8 cellular contexts compared by ENCODE assay signal in genomic region chr3:155805204-155805801, GRCh38. TPM values are rescaled to one million over a fixed set of nuclear protein-coding genes. Genes with fewer than 3 reads are reported as not detected.
DNase-seq lines count a peak whose midpoint lies in the region; ATAC-seq, FAIRE-seq and TF ChIP-seq lines count a peak whose summit lies in the region.

No MANE protein-coding gene starts in this region.

- no peak for FAIRE-seq in bronchial epithelial cell (lab: Jason Lieb, UNC)

- no peak overlapping the region for H3K27ac ChIP-seq in OCI-LY7 (ENCODE audit: low read depth, low read length, poor library complexity, severe bottlenecking)

- TF ChIP-seq POLR2A in lower leg skin (IDR thresholded peaks at IDR 0.05), result no peak

- H4K20me1 ChIP-seq in OCI-LY7 (ENCODE audit: insufficient read depth, low read length), result no peaks in the 10 kb centered on the region

- H3K79me2 ChIP-seq in OCI-LY7 (ENCODE audit: insufficient read depth, low read depth, low read length), result no peaks in the 10 kb centered on the region

- H3K36me3 ChIP-seq in OCI-LY7 (ENCODE audit: insufficient read depth, low read length) (no peaks in the 10 kb centered on the region), bronchial epithelial cell (ENCODE audit: control insufficient read depth, insufficient read depth, low read length) (no peaks in the 10 kb centered on the region)

- POLR2A ChIA-PET in OCI-LY7 (lab: Charles Lee), result interaction anchor here (0.6 to 0.7 kb wide), 3 partner anchors 48 to 188 kb away, joined by 3 to 6 read pairs (median 4); partner anchors contain the start of gene SLC33A1

- H3K9me2 ChIP-seq in OCI-LY7 (ENCODE audit: insufficient read depth, low read length), result no peaks in the 10 kb centered on the region

- no TSS peak for BruUV-seq in OCI-LY7 (replicated peaks; lab: Mats Ljungman, UMichigan)

- H3K4me1 ChIP-seq in OCI-LY7 (ENCODE audit: insufficient read depth, low read length, poor library complexity, severe bottlenecking), result no peaks in the 10 kb centered on the region

- intact Hi-C loops in OCI-LY7 (cut with micrococcal nuclease; ENCODE audit: unreplicated experiment) (no loop called here), lower leg skin (cut with DNase I; ENCODE audit: low total_unique reads) (no loop called here)

- H3K9me3 ChIP-seq in OCI-LY7 (ENCODE audit: low read length), result no peaks in the 10 kb centered on the region

- DNase-seq in OCI-LY7 (ENCODE audit: low spot score) (no peak), bronchial epithelial cell (ENCODE audit: low read depth) (no peak), lower leg skin (ENCODE audit: low spot score in 2 of 2) (peak in 1 of 2 donors; percentile 16), cerebellar cortex (ENCODE audit: low spot score) (no peak), cerebellar nuclear complex (lab: John Stamatoyannopoulos, UW) (no peak)
- peak; percentile 2 to 34 for DNase-seq in stimulated activated CD8-positive, alpha-beta memory T cell treated with anti-CD3 and anti-CD28 coated beads, Interleukin-2, amount 100 ng/mL, for 48 hours (ENCODE audit: low read depth in 2 of 2)

- peak overlapping the region; percentile 67 for H3K4me3 ChIP-seq in GM08714 (ENCODE audit: low read length)
- H3K4me3 ChIP-seq in OCI-LY7 (ENCODE audit: low read depth, low read length, poor library complexity, severe bottlenecking), result peak overlapping the region; percentile 71
- H3K4me3 ChIP-seq in bronchial epithelial cell (ENCODE audit: low read depth, low read length), result peak overlapping the region; percentile 79
- peak overlapping the region; percentile 63 for H3K4me3 ChIP-seq in lower leg skin (ENCODE audit: low read depth, poor library complexity, severe bottlenecking)

- ATAC-seq in HG02840 (IDR thresholded peaks at IDR 0.05; ENCODE audit: low FRiP score, unreplicated experiment), result peak; percentile 42

- WGBS in lower leg skin, 2 donors, result 39 to 41% methylated on average over 14 to 15 of the region's 15 CpGs

- H3K27me3 ChIP-seq in bronchial epithelial cell (ENCODE audit: control insufficient read depth, insufficient read depth, low read length), result no peaks in the 10 kb centered on the region

- H2AFZ ChIP-seq in OCI-LY7 (ENCODE audit: low read length), result peak overlapping the region; percentile 75

- H3K4me2 ChIP-seq in OCI-LY7 (ENCODE audit: low read length), result peak overlapping the region; percentile 77

- TF ChIP-seq CTCF in OCI-LY7 (conservative IDR thresholded peaks at IDR 0.05; ENCODE audit: low read length), result no peak
- no peak for TF ChIP-seq CTCF in bronchial epithelial cell (IDR thresholded peaks at IDR 0.05; ENCODE audit: insufficient read depth, low read length, severe bottlenecking)
- no peak for TF ChIP-seq CTCF in lower leg skin (IDR thresholded peaks at IDR 0.05)

- CTCF ChIA-PET in OCI-LY7 (lab: Charles Lee; ENCODE audit: unreplicated experiment), result interaction anchor here (1.0 kb wide), 1 partner anchor 65 kb away, joined by 3 read pairs; no protein-coding TSS in a partner anchor

RNA-seq across cellular contexts. Expression of gene C3orf33, which starts 0.8 kb away (rescaled TPM):
- total RNA-seq in OCI-LY7 (2014; rRNA removed; shearing (Covaris generic)), result 0.38 and 0.49 TPM in 2 replicates
- 0.40 and 0.74 TPM in 2 replicates for total RNA-seq in OCI-LY7 (2022)
- 1.6 and 2.6 TPM in 2 replicates for total RNA-seq in bronchial epithelial cell
- 1 to 10 TPM in 3 of 4 donors, under 1 TPM in 1; 0.59 to 2.6 (median 2.0) TPM for total RNA-seq in lower leg skin

RNA-seq across cellular contexts. Expression of gene SLC33A1, which starts 48.9 kb away (rescaled TPM):
- 20.9 and 21.9 TPM in 2 replicates for total RNA-seq in OCI-LY7 (2014; rRNA removed; shearing (Covaris generic))
- 26.4 and 27.6 TPM in 2 replicates for total RNA-seq in OCI-LY7 (2022)
- 39.7 and 67.7 TPM in 2 replicates for total RNA-seq in bronchial epithelial cell
- total RNA-seq in lower leg skin, result 10 to 100 TPM; 19.4 to 26.3 (median 20.8) TPM

Comparison
In these comparisons a context has a peak if more than half of its experiments do, and no peak if none do; other contexts are left out.
1. DNase-seq: peak in stimulated activated CD8-positive, alpha-beta memory T cell treated with anti-CD3 and anti-CD28 coated beads, Interleukin-2, amount 100 ng/mL, for 48 hours (2 of 2); none in OCI-LY7 (single experiment), bronchial epithelial cell (single experiment), cerebellar cortex (single experiment) and cerebellar nuclear complex (0 of 2).
2. Peak in every context shown above with its lines, with median percentiles within 50 percentile points of each other: H3K4me3 ChIP-seq.